Comparison of ENCODE assay signal across 14 cellular contexts in the genomic region with DNA sequence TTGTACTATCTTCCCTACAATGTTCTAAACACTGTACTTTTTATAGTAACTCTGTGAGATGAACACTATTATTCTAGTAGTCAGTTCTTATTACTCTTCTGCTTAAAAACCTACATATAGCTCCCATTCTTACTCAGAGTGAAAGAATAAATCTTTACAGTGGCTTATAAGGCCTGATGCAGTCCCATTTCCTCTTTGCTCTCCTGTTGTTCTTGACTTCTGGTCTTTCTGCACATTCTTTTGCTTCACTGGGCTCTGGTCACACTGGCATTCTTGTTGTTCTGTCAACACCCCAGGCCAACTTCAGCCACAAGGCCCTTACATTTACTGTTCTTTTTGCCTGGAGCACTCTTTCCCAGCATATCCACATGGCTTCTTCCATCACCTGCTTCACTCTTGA. TPM values are rescaled to one million over a fixed set of nuclear protein-coding genes. Genes with fewer than 3 reads are reported as not detected.
DNase-seq lines count a peak whose midpoint lies in the region; ATAC-seq and TF ChIP-seq lines count a peak whose summit lies in the region.
"Had no signal": no experiment of that assay in that cellular context is flagged by ENCODE, and none has a peak within 500 bp of the region (broad histone marks: within the 10 kb centered on the region; RNA-seq: fewer than 3 reads in every experiment).

No MANE protein-coding gene starts in this region.

- H3K9me3 Mint-ChIP-seq in progenitor cell of endocrine pancreas (ENCODE audit: low read depth): peaks cover 4% of the 10 kb centered on the region

- H3K4me1 Mint-ChIP-seq in progenitor cell of endocrine pancreas (ENCODE audit: low read depth): no peaks in the 10 kb centered on the region

- H3K4me3 ChIP-seq in mammary epithelial cell (replicated peaks in 1 of 3; ENCODE audit: insufficient read depth in 1 of 3, low read depth in 2 of 3, low read length in 3 of 3): no peak overlapping the region
- H3K4me3 ChIP-seq: vagina had no signal

- H3K9ac ChIP-seq in mammary epithelial cell (ENCODE audit: insufficient read depth, low read length): no peak overlapping the region

- no peaks in the 10 kb centered on the region for H4K20me1 ChIP-seq in mammary epithelial cell (ENCODE audit: insufficient read depth, low read length)

- H3K9me3 ChIP-seq in mammary epithelial cell (replicated peaks; ENCODE audit: insufficient read depth, low read length): no peaks in the 10 kb centered on the region
- H3K9me3 ChIP-seq: vagina had no signal

- no peak overlapping the region for H3K27ac Mint-ChIP-seq in progenitor cell of endocrine pancreas
- H3K27ac Mint-ChIP-seq: HFFc6 had no signal

- no peaks in the 10 kb centered on the region for H3K36me3 ChIP-seq in mammary epithelial cell (ENCODE audit: insufficient read depth, low read length)
- H3K36me3 ChIP-seq: vagina had no signal

- POLR2A ChIA-PET in GM10248 (lab: Yijun Ruan, JAX): no interaction called here

- H3K4me1 ChIP-seq in mammary epithelial cell (ENCODE audit: insufficient read depth, low read length): peaks cover 15% of the 10 kb centered on the region
- H3K4me1 ChIP-seq: vagina had no signal

- H3K4me2 ChIP-seq in mammary epithelial cell (ENCODE audit: insufficient read depth, low read depth, low read length): no peak overlapping the region

- no TSS peak for BruUV-seq in mammary epithelial cell (replicated peaks; lab: Mats Ljungman, UMichigan)

- dilution Hi-C loops in mammary epithelial cell (cut with HindIII; ENCODE audit: low sequenced_read_pairs): loop anchor here (5.0 kb wide), 1 partner anchor 76 kb away; no protein-coding TSS in a partner anchor

- no peaks in the 10 kb centered on the region for H3K27me3 Mint-ChIP-seq in progenitor cell of endocrine pancreas

- TF ChIP-seq CTCF in GM10248 (IDR thresholded peaks at IDR 0.05; ENCODE audit: control extremely low read depth, extremely low read depth, low read depth, missing control alignments) (no peak), mammary epithelial cell (conservative IDR thresholded peaks at IDR 0.05 in 1 of 2, IDR thresholded peaks at IDR 0.05 in 1 of 2; ENCODE audit: extremely low read depth in 1 of 2, insufficient read depth in 1 of 2, low read depth in 1 of 2, low read length in 2 of 2) (no peak), progenitor cell of endocrine pancreas (IDR thresholded peaks at IDR 0.05; ENCODE audit: unreplicated experiment) (no peak)

- no peaks in the 10 kb centered on the region for H3K27me3 ChIP-seq in mammary epithelial cell (ENCODE audit: insufficient read depth, low read length)
- H3K27me3 ChIP-seq: vagina had no signal

- in situ Hi-C loops in mammary epithelial cell (cut with MboI; ENCODE audit: low sequenced_read_pairs in 2 of 2): no loop called here

- DNase-seq in GM10248 (ENCODE audit: extremely low spot score): peak; percentile 24
- no peak for DNase-seq in mammary epithelial cell
- DNase-seq in NCI-H187 (lab: John Stamatoyannopoulos, UW): no peak
- DNase-seq in anterior cingulate cortex (lab: John Stamatoyannopoulos, UW): no peak
- no peak for DNase-seq in RPMI8226
- DNase-seq in progenitor cell of endocrine pancreas (ENCODE audit: low spot score, unreplicated experiment): no peak
- DNase-seq: HFFc6, KBM-7, right cardiac atrium, SIG-M5 had no signal

- H3K79me2 ChIP-seq in mammary epithelial cell (ENCODE audit: insufficient read depth, low read length): no peaks in the 10 kb centered on the region

- H2AFZ ChIP-seq in mammary epithelial cell (ENCODE audit: low read depth, low read length): peak overlapping the region; percentile 14

- peak overlapping the region; percentile 75 for H3K27ac ChIP-seq in mammary epithelial cell (ENCODE audit: insufficient read depth, low read depth, low read length)
- H3K27ac ChIP-seq: C4-2B, vagina had no signal

- CTCF ChIA-PET in GM10248 (lab: Yijun Ruan, JAX): interaction anchor here (1.1 to 1.6 kb wide), 4 partner anchors 10 to 376 kb away, joined by 3 to 7 read pairs (median 3); no protein-coding TSS in a partner anchor
- CTCF ChIA-PET in mammary epithelial cell (lab: Charles Lee; ENCODE audit: low non-redundant PET): no interaction called here

- ATAC-seq in GM19468 (IDR thresholded peaks at IDR 0.05; ENCODE audit: extremely low read depth, unreplicated experiment) (peak; percentile 32), HG03103 (IDR thresholded peaks at IDR 0.05; ENCODE audit: low read depth, unreplicated experiment) (peak; percentile 50)
- ATAC-seq: right cardiac atrium had no signal

- intact Hi-C loops in mammary epithelial cell (cut with micrococcal nuclease): no loop called here

- H3K36me3 Mint-ChIP-seq in progenitor cell of endocrine pancreas (ENCODE audit: insufficient read depth): no peaks in the 10 kb centered on the region

- H3K4me3 Mint-ChIP-seq in progenitor cell of endocrine pancreas (ENCODE audit: low read depth): no peak overlapping the region
- H3K4me3 Mint-ChIP-seq: HFFc6 had no signal

RNA-seq across cellular contexts. Expression of gene TP63, which starts 58.2 kb away (rescaled TPM):
- 100 to 1,000 TPM; 286 to 289 TPM for total RNA-seq in mammary epithelial cell
- 144 TPM for polyA plus RNA-seq in mammary epithelial cell
- 244 TPM for polyA minus RNA-seq in mammary epithelial cell
- 0.72 and 1.6 TPM in 2 replicates for total RNA-seq in progenitor cell of endocrine pancreas
- total RNA-seq: HFFc6 had no signal

Comparison
In these comparisons a context has a peak if more than half of its experiments do, and no peak if none do; other contexts are left out.
1. RNA of gene TP63, which starts 58.2 kb away (total RNA-seq): 286 to 289 TPM in mammary epithelial cell; 0.72 to 1.6 TPM in progenitor cell of endocrine pancreas; every median in the first group is over 100 times any median in the second.